Comparison of ENCODE assay signal across 1 cellular context in the genomic region with DNA sequence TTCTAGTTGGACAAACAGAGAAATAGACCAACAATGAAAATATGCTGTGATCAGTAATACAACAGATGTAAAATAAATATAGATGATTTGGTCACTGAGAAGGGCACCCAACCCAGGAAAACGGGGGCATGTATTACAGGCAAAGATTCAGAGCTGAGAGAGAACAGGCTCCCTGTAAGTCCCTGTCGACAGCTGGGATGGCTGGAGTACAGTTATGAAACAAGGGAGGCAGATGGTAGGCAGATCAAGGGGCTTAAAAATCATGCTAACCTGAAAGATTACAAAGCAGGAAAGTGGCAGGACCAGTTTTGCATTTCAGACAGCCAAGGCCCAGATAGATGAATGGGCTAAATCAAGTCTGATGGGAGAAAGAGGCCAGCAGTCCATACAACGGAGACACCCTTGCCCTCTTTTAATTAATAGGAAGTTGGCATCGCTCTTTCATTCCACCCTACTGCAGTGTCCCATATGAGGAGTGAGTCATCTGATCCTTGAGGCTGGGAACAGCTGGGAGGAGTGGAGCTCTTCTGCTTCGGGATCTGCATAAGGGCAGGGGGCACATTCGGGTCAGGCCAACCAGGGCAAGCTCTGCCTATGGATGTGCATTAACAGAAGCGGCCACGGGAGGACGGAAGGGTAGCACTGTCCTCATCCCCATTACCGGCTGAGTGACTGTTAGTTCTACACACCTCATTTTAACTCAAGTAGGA.
TF ChIP-seq lines count a peak whose summit lies in the region.

No MANE protein-coding gene starts in this region.

TF ChIP-seq in WTC11, 78 proteins besides CTCF, POLR2A, EP300 and RAD21:
- TF ChIP-seq TEAD1 (CRISPR knock-in tag; IDR thresholded peaks at IDR 0.05), result no peak
- TF ChIP-seq SP1 (CRISPR knock-in tag; conservative IDR thresholded peaks at IDR 0.05), result no peak
TF ChIP-seq in WTC11: peak in this region for 0.
